Comparison of ENCODE assay signal across 8 cellular contexts in the genomic region with DNA sequence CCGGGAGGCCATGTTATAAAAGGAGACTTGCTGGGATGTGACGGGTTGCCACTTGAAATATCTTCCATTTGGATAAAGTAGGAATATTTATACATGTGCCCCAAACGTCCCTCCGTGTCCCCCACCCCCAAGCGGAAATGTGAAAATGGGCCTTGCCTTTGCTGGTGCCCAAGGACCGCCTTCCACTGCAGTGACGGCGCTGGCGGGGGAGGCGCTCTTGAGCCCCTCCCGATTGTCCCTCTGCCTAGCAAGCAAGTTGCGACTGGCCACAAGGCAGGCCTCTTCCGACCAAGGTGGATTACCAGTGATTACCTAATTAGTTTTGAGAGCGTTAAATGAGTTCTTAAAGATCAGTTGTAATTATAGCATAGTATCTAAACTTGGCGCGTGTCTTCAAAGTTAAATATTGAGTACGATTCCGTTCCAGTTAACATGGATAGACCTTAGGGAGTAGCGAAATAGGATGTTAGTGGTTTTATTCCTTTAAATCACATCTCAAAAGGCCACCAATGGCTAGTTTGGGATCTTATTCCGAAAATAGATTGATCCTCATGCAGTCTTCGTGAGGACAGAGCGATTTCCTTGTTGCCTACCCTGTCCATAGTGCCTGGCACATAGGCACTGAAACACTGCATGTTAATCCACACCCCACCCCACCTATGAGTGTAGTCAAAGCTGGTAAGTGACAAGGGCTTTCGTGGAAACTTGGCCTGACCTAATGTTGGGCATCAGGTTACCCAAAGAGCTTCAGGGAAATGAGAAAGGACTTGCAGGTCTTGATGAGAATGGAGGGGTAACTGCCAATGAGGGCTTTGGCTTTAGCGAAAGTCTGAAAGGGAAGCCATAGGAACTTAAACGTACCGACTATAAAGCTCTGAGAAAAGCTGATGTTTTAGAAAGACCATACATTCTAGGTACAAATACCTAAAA. TPM values are rescaled to one million over a fixed set of nuclear protein-coding genes. Genes with fewer than 3 reads are reported as not detected.
A peak's percentile ranks its signal among the peaks of the same experiment; 100 is the strongest.
DNase-seq lines count a peak whose midpoint lies in the region; ATAC-seq, FAIRE-seq and TF ChIP-seq lines count a peak whose summit lies in the region.

No MANE protein-coding gene starts in this region.

- H3K27me3 ChIP-seq in Karpas-422 (ENCODE audit: low read length) (no peaks in the 10 kb centered on the region), esophagus muscularis mucosa (no peaks in the 10 kb centered on the region), muscle layer of colon (ENCODE audit: control insufficient read depth in 1 of 2, insufficient read depth in 2 of 2, low read length in 2 of 2) (no peaks in the 10 kb centered on the region)

- peak; percentile 22 to 38 (median 35) for TF ChIP-seq CTCF in esophagus muscularis mucosa (IDR thresholded peaks at IDR 0.05)

- peak; percentile 45 for TF ChIP-seq EP300 in esophagus muscularis mucosa (IDR thresholded peaks at IDR 0.05)

- peak; percentile 54 for FAIRE-seq in RCC 7860 (lab: Jason Lieb, UNC)

- no peaks in the 10 kb centered on the region for H3K9me3 ChIP-seq in Karpas-422 (ENCODE audit: low read length)
- no peaks in the 10 kb centered on the region for H3K9me3 ChIP-seq in esophagus muscularis mucosa
- no peaks in the 10 kb centered on the region for H3K9me3 ChIP-seq in muscle layer of colon (ENCODE audit: low read length)

- peaks cover 46% of the 10 kb centered on the region for H3K79me2 ChIP-seq in Karpas-422 (ENCODE audit: low read length)

- H3K4me3 ChIP-seq in Karpas-422 (ENCODE audit: low read length), result peak overlapping the region; percentile 79
- peak overlapping the region; percentile 75 to 91 (median 86) for H3K4me3 ChIP-seq in esophagus muscularis mucosa
- H3K4me3 ChIP-seq in muscle layer of colon (ENCODE audit: low read depth in 1 of 2, low read length in 2 of 2), result peak overlapping the region; percentile 59 to 85

- H3K9ac ChIP-seq in Karpas-422 (ENCODE audit: low read length), result peak overlapping the region; percentile 87
- peak overlapping the region; percentile 62 for H3K9ac ChIP-seq in muscle layer of colon (ENCODE audit: low read length)

- intact Hi-C loops in esophagus muscularis mucosa (cut with DNase I), result loop anchor here (2.0 kb wide), 1 partner anchor 49 kb away; no protein-coding TSS in a partner anchor

- no peaks in the 10 kb centered on the region for H3K9me2 ChIP-seq in Karpas-422 (replicated peaks; ENCODE audit: insufficient read depth, low read length)

- H3K36me3 ChIP-seq in Karpas-422 (ENCODE audit: insufficient read depth, low read length) (peaks cover 43% of the 10 kb centered on the region), esophagus muscularis mucosa (peaks cover 30 to 40% (median 36%) of the 10 kb centered on the region in 4 donors), muscle layer of colon (ENCODE audit: insufficient read depth, low read length) (peaks cover 29% of the 10 kb centered on the region)

- DNase-seq in DMS114 treated with DMSO at 0.1 percent for 48 hours (lab: John Stamatoyannopoulos, UW; ENCODE audit: unreplicated experiment) (peak; percentile 73), Karpas-422 (peak; percentile 92), RCC 7860 (ENCODE audit: low spot score) (peak; percentile 83), activated T-helper 1 cell treated with Interleukin-2 at 50 U/mL for 16 hours (ENCODE audit: low read depth) (peak; percentile 75), esophagus muscularis mucosa (ENCODE audit: extremely low spot score) (peak; percentile 96)
- DNase-seq in stimulated activated CD8-positive, alpha-beta memory T cell treated with anti-CD3 and anti-CD28 coated beads, Interleukin-4, amount 100 ng/mL, for 48 hours, result peak; percentile 85

- H3K27ac ChIP-seq in Karpas-422 (ENCODE audit: low read length) (peak overlapping the region; percentile 90), esophagus muscularis mucosa (replicated peaks in 1 of 4) (peak overlapping the region; percentile 95 to 100 (median 100)), muscle layer of colon (ENCODE audit: low read depth, low read length) (peak overlapping the region; percentile 99)

- no peak for TF ChIP-seq POLR2A in esophagus muscularis mucosa (IDR thresholded peaks at IDR 0.05; ENCODE audit: low read depth)

- 5% methylated on average over 13 of the region's 26 CpGs for WGBS in esophagus muscularis mucosa

- peak overlapping the region; percentile 98 for H3K4me2 ChIP-seq in Karpas-422 (ENCODE audit: low read depth, low read length, poor library complexity, severe bottlenecking)

- peaks cover 41% of the 10 kb centered on the region for H4K20me1 ChIP-seq in Karpas-422 (ENCODE audit: insufficient read depth, low read depth, low read length)

- no peak overlapping the region for H2AFZ ChIP-seq in Karpas-422 (ENCODE audit: low read length)

- peak; percentile 33 for ATAC-seq in GM21717 (IDR thresholded peaks at IDR 0.05; ENCODE audit: unreplicated experiment)

- H3K4me1 ChIP-seq in Karpas-422 (ENCODE audit: low read length) (peaks cover 22% of the 10 kb centered on the region), esophagus muscularis mucosa (peaks cover 25 to 46% (median 40%) of the 10 kb centered on the region in 4 donors), muscle layer of colon (ENCODE audit: insufficient read depth, low read length) (peaks cover 23% of the 10 kb centered on the region)

RNA-seq across cellular contexts. Expression of gene PPIA, which starts 1.1 kb away (rescaled TPM):
- 2,370 and 3,564 TPM in 2 replicates for total RNA-seq in Karpas-422 (2014; rRNA removed; shearing (Covaris generic); ENCODE audit: low replicate concordance)
- total RNA-seq in esophagus muscularis mucosa, result 1,000 to 10,000 TPM; 1,223 to 1,666 (median 1,462) TPM

RNA-seq across cellular contexts. Expression of gene ZMIZ2, which starts 48.9 kb away (rescaled TPM):
- 16.2 and 19.9 TPM in 2 replicates for total RNA-seq in Karpas-422 (2014; rRNA removed; shearing (Covaris generic); ENCODE audit: low replicate concordance)
- total RNA-seq in esophagus muscularis mucosa, result 10 to 100 TPM; 12.4 to 36.0 (median 28.4) TPM

RNA-seq across cellular contexts. Expression of gene H2AZ2, which starts 50.3 kb away (rescaled TPM):
- 188 and 202 TPM in 2 replicates for total RNA-seq in Karpas-422 (2014; rRNA removed; shearing (Covaris generic); ENCODE audit: low replicate concordance)
- 100 to 1,000 TPM; 175 to 227 (median 203) TPM for total RNA-seq in esophagus muscularis mucosa

Comparison
In these comparisons a context has a peak if more than half of its experiments do, and no peak if none do; other contexts are left out.
1. Peak in every context shown above with its lines: DNase-seq, ATAC-seq, H3K4me3 ChIP-seq and H3K27ac ChIP-seq.